Comparison of ENCODE assay signal across 1 cellular context in genomic region chr19:7919681-7920519, GRCh38.
A peak's percentile ranks its signal among the peaks of the same experiment; 100 is the strongest.
TF ChIP-seq lines count a peak whose summit lies in the region.

A gene with protein sequence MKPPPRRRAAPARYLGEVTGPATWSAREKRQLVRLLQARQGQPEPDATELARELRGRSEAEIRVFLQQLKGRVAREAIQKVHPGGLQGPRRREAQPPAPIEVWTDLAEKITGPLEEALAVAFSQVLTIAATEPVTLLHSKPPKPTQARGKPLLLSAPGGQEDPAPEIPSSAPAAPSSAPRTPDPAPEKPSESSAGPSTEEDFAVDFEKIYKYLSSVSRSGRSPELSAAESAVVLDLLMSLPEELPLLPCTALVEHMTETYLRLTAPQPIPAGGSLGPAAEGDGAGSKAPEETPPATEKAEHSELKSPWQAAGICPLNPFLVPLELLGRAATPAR (plus strand): TSS chr19:7920338. CDS start chr19:7920367, 29 bp downstream.

TF ChIP-seq in HepG2, 621 proteins besides CTCF, POLR2A, EP300 and RAD21 (continued from another document and continues in another):
- TF ChIP-seq, protein P1, sequence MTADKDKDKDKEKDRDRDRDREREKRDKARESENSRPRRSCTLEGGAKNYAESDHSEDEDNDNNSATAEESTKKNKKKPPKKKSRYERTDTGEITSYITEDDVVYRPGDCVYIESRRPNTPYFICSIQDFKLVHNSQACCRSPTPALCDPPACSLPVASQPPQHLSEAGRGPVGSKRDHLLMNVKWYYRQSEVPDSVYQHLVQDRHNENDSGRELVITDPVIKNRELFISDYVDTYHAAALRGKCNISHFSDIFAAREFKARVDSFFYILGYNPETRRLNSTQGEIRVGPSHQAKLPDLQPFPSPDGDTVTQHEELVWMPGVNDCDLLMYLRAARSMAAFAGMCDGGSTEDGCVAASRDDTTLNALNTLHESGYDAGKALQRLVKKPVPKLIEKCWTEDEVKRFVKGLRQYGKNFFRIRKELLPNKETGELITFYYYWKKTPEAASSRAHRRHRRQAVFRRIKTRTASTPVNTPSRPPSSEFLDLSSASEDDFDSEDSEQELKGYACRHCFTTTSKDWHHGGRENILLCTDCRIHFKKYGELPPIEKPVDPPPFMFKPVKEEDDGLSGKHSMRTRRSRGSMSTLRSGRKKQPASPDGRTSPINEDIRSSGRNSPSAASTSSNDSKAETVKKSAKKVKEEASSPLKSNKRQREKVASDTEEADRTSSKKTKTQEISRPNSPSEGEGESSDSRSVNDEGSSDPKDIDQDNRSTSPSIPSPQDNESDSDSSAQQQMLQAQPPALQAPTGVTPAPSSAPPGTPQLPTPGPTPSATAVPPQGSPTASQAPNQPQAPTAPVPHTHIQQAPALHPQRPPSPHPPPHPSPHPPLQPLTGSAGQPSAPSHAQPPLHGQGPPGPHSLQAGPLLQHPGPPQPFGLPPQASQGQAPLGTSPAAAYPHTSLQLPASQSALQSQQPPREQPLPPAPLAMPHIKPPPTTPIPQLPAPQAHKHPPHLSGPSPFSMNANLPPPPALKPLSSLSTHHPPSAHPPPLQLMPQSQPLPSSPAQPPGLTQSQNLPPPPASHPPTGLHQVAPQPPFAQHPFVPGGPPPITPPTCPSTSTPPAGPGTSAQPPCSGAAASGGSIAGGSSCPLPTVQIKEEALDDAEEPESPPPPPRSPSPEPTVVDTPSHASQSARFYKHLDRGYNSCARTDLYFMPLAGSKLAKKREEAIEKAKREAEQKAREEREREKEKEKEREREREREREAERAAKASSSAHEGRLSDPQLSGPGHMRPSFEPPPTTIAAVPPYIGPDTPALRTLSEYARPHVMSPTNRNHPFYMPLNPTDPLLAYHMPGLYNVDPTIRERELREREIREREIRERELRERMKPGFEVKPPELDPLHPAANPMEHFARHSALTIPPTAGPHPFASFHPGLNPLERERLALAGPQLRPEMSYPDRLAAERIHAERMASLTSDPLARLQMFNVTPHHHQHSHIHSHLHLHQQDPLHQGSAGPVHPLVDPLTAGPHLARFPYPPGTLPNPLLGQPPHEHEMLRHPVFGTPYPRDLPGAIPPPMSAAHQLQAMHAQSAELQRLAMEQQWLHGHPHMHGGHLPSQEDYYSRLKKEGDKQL (CRISPR knock-in tag; IDR thresholded peaks at IDR 0.05; ENCODE audit: low read depth) = no peak
- TF ChIP-seq, protein P2, sequence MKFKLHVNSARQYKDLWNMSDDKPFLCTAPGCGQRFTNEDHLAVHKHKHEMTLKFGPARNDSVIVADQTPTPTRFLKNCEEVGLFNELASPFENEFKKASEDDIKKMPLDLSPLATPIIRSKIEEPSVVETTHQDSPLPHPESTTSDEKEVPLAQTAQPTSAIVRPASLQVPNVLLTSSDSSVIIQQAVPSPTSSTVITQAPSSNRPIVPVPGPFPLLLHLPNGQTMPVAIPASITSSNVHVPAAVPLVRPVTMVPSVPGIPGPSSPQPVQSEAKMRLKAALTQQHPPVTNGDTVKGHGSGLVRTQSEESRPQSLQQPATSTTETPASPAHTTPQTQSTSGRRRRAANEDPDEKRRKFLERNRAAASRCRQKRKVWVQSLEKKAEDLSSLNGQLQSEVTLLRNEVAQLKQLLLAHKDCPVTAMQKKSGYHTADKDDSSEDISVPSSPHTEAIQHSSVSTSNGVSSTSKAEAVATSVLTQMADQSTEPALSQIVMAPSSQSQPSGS (CRISPR knock-in tag; IDR thresholded peaks at IDR 0.05) = peak; percentile 49; the same call in 1 of the 2 replicates
- TF ChIP-seq, protein P3, sequence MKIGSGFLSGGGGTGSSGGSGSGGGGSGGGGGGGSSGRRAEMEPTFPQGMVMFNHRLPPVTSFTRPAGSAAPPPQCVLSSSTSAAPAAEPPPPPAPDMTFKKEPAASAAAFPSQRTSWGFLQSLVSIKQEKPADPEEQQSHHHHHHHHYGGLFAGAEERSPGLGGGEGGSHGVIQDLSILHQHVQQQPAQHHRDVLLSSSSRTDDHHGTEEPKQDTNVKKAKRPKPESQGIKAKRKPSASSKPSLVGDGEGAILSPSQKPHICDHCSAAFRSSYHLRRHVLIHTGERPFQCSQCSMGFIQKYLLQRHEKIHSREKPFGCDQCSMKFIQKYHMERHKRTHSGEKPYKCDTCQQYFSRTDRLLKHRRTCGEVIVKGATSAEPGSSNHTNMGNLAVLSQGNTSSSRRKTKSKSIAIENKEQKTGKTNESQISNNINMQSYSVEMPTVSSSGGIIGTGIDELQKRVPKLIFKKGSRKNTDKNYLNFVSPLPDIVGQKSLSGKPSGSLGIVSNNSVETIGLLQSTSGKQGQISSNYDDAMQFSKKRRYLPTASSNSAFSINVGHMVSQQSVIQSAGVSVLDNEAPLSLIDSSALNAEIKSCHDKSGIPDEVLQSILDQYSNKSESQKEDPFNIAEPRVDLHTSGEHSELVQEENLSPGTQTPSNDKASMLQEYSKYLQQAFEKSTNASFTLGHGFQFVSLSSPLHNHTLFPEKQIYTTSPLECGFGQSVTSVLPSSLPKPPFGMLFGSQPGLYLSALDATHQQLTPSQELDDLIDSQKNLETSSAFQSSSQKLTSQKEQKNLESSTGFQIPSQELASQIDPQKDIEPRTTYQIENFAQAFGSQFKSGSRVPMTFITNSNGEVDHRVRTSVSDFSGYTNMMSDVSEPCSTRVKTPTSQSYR (CRISPR knock-in tag; IDR thresholded peaks at IDR 0.05; ENCODE audit: borderline replicate concordance) = no peak; the same call in 1 of the 2 replicates
- TF ChIP-seq ZGPAT (CRISPR knock-in tag; IDR thresholded peaks at IDR 0.05) (peak; percentile 92), GATA4 (IDR thresholded peaks at IDR 0.05; ENCODE audit: borderline replicate concordance, low read depth) (no peak), MTF1 (CRISPR knock-in tag; IDR thresholded peaks at IDR 0.05) (no peak), SMARCE1 (IDR thresholded peaks at IDR 0.05; ENCODE audit: borderline replicate concordance) (no peak), ZZZ3 (CRISPR knock-in tag; IDR thresholded peaks at IDR 0.05; ENCODE audit: borderline replicate concordance) (peak; percentile 44; the same call in 1 of the 2 replicates), ZNF253 (CRISPR knock-in tag; IDR thresholded peaks at IDR 0.05; ENCODE audit: borderline replicate concordance) (no peak), MEIS1 (CRISPR knock-in tag; IDR thresholded peaks at IDR 0.05; ENCODE audit: borderline replicate concordance) (0 out of 2 replicates have a peak, but pooled peaks have one; percentile 45), NKX3-1 (CRISPR knock-in tag; IDR thresholded peaks at IDR 0.05) (no peak), SP4 (CRISPR knock-in tag; IDR thresholded peaks at IDR 0.05) (peak; percentile 96), RFX5 (IDR thresholded peaks at IDR 0.05; ENCODE audit: low read depth, low read length) (no peak), ELF1 (CRISPR knock-in tag; IDR thresholded peaks at IDR 0.05) (peak; percentile 55; the same call in 1 of the 2 replicates), ZBTB44 (CRISPR knock-in tag; IDR thresholded peaks at IDR 0.05) (no peak)
- TF ChIP-seq, protein P4, sequence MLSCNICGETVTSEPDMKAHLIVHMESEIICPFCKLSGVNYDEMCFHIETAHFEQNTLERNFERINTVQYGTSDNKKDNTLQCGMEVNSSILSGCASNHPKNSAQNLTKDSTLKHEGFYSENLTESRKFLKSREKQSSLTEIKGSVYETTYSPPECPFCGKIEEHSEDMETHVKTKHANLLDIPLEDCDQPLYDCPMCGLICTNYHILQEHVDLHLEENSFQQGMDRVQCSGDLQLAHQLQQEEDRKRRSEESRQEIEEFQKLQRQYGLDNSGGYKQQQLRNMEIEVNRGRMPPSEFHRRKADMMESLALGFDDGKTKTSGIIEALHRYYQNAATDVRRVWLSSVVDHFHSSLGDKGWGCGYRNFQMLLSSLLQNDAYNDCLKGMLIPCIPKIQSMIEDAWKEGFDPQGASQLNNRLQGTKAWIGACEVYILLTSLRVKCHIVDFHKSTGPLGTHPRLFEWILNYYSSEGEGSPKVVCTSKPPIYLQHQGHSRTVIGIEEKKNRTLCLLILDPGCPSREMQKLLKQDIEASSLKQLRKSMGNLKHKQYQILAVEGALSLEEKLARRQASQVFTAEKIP (CRISPR knock-in tag; IDR thresholded peaks at IDR 0.05; ENCODE audit: borderline replicate concordance) = no peak
- TF ChIP-seq, protein P5, sequence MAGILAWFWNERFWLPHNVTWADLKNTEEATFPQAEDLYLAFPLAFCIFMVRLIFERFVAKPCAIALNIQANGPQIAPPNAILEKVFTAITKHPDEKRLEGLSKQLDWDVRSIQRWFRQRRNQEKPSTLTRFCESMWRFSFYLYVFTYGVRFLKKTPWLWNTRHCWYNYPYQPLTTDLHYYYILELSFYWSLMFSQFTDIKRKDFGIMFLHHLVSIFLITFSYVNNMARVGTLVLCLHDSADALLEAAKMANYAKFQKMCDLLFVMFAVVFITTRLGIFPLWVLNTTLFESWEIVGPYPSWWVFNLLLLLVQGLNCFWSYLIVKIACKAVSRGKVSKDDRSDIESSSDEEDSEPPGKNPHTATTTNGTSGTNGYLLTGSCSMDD (CRISPR knock-in tag; IDR thresholded peaks at IDR 0.05) = peak; percentile 65; the same call in 1 of the 2 replicates
- TF ChIP-seq, protein P6, sequence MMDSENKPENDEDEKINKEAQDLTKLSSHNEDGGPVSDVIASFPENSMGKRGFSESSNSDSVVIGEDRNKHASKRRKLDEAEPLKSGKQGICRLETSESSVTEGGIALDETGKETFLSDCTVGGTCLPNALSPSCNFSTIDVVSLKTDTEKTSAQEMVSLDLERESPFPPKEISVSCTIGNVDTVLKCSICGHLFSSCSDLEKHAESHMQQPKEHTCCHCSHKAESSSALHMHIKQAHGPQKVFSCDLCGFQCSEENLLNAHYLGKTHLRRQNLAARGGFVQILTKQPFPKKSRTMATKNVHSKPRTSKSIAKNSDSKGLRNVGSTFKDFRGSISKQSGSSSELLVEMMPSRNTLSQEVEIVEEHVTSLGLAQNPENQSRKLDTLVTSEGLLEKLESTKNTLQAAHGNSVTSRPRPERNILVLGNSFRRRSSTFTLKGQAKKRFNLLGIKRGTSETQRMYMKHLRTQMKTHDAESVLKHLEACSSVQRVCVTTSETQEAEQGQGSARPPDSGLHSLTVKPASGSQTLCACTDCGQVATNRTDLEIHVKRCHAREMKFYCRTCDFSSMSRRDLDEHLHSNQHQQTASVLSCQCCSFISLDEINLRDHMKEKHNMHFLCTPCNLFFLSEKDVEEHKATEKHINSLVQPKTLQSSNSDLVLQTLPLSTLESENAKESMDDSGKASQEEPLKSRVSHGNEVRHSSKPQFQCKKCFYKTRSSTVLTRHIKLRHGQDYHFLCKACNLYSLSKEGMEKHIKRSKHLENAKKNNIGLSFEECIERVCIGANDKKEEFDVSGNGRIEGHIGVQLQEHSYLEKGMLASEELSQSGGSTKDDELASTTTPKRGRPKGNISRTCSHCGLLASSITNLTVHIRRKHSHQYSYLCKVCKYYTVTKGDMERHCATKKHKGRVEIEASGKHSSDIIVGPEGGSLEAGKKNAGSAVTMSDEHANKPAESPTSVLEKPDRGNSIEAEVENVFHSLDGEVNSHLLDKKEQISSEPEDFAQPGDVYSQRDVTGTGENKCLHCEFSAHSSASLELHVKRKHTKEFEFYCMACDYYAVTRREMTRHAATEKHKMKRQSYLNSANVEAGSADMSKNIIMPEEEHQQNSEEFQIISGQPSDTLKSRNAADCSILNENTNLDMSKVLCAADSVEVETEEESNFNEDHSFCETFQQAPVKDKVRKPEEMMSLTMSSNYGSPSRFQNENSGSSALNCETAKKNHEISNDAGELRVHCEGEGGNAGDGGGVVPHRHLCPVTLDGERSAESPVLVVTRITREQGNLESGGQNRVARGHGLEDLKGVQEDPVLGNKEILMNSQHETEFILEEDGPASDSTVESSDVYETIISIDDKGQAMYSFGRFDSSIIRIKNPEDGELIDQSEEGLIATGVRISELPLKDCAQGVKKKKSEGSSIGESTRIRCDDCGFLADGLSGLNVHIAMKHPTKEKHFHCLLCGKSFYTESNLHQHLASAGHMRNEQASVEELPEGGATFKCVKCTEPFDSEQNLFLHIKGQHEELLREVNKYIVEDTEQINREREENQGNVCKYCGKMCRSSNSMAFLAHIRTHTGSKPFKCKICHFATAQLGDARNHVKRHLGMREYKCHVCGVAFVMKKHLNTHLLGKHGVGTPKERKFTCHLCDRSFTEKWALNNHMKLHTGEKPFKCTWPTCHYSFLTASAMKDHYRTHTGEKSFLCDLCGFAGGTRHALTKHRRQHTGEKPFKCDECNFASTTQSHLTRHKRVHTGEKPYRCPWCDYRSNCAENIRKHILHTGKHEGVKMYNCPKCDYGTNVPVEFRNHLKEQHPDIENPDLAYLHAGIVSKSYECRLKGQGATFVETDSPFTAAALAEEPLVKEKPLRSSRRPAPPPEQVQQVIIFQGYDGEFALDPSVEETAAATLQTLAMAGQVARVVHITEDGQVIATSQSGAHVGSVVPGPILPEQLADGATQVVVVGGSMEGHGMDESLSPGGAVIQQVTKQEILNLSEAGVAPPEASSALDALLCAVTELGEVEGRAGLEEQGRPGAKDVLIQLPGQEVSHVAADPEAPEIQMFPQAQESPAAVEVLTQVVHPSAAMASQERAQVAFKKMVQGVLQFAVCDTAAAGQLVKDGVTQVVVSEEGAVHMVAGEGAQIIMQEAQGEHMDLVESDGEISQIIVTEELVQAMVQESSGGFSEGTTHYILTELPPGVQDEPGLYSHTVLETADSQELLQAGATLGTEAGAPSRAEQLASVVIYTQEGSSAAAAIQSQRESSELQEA (CRISPR knock-in tag; IDR thresholded peaks at IDR 0.05; ENCODE audit: not compliant biosample characterization) = no peak
- TF ChIP-seq, protein P7, sequence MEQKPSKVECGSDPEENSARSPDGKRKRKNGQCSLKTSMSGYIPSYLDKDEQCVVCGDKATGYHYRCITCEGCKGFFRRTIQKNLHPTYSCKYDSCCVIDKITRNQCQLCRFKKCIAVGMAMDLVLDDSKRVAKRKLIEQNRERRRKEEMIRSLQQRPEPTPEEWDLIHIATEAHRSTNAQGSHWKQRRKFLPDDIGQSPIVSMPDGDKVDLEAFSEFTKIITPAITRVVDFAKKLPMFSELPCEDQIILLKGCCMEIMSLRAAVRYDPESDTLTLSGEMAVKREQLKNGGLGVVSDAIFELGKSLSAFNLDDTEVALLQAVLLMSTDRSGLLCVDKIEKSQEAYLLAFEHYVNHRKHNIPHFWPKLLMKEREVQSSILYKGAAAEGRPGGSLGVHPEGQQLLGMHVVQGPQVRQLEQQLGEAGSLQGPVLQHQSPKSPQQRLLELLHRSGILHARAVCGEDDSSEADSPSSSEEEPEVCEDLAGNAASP (CRISPR knock-in tag; IDR thresholded peaks at IDR 0.05; ENCODE audit: borderline replicate concordance) = peak; percentile 67
